In the genomic region with DNA sequence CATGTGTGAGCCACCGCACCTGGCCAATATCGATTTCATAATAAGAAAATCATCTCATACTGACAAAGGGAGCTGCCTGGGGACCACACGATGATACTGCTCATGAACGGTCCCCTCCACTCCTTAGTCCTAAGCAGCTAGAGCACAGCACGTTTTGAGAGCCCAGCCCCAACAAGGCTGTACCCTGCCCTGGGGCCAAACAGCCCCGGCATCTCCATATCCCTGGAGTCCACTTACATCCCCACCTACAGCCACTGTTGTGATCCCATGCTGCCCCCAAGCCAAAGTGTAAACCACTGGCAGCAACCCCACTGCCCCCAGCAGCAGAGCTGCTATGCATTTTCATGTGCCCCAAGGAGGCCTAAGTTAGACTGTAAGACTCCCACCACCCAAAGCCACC, we compare ENCODE assay signal across 14 cellular contexts.
"Had no signal": no experiment of that assay in that cellular context is flagged by ENCODE, and none has a peak within 500 bp of the region (broad histone marks: within the 10 kb centered on the region; RNA-seq: fewer than 3 reads in every experiment).

No MANE protein-coding gene starts in this region.

- ATAC-seq: activated CD4-positive, alpha-beta T cell treated with anti-CD3 and anti-CD28 coated beads for 36 hours; esophagus mucosa; left ventricle myocardium superior; stimulated activated naive CD8-positive, alpha-beta T cell treated with anti-CD3 and anti-CD28 coated beads, Interleukin-15, Interleukin-2, amounts not matched to agents 100 U/mL and 50 U/mL, for 24 hours had no signal

- H3K27me3 Mint-ChIP-seq: activated CD4-positive, alpha-beta T cell treated with anti-CD3 and anti-CD28 coated beads for 36 hours; memory B cell; natural killer cell treated with Interleukin-12 subunit alpha and Interleukin-12 subunit beta and Interleukin-15 and Interleukin-18, amount 100 ng/mL, for 72 hours had no signal

- DNase-seq: activated CD4-positive, alpha-beta T cell treated with anti-CD3 and anti-CD28 coated beads for 36 hours; activated naive CD4-positive, alpha-beta T cell; dorsolateral prefrontal cortex; left ventricle myocardium superior; occipital lobe; SK-N-SH; stimulated activated naive CD8-positive, alpha-beta T cell treated with anti-CD3 and anti-CD28 coated beads, Interleukin-15, Interleukin-2, amounts not matched to agents 100 U/mL and 50 U/mL, for 24 hours; T-helper 1 cell; upper lobe of left lung; WERI-Rb-1 had no signal

- H3K27ac ChIP-seq: dorsolateral prefrontal cortex, hepatocyte, upper lobe of left lung, WERI-Rb-1 had no signal

- H3K4me3 Mint-ChIP-seq: activated CD4-positive, alpha-beta T cell treated with anti-CD3 and anti-CD28 coated beads for 36 hours; memory B cell; natural killer cell treated with Interleukin-12 subunit alpha and Interleukin-12 subunit beta and Interleukin-15 and Interleukin-18, amount 100 ng/mL, for 72 hours had no signal

- H3K27ac Mint-ChIP-seq: activated CD4-positive, alpha-beta T cell treated with anti-CD3 and anti-CD28 coated beads for 36 hours; memory B cell had no signal
